In genomic region chr12:110281549-110282342, GRCh38 we compare ENCODE assay signal across 8 cellular contexts. TPM values are rescaled to one million over a fixed set of nuclear protein-coding genes. Genes with fewer than 3 reads are reported as not detected.
DNase-seq lines count a peak whose midpoint lies in the region; ATAC-seq and TF ChIP-seq lines count a peak whose summit lies in the region.

No MANE protein-coding gene starts in this region.

- no peak for TF ChIP-seq RAD21 in neural cell (conservative IDR thresholded peaks at IDR 0.05)

- peaks cover 38% of the 10 kb centered on the region for H3K36me3 Mint-ChIP-seq in activated T-helper 1 cell treated with anti-CD3 and anti-CD28 coated beads, Interleukin-12 subunit alpha, Interleukin-12 subunit beta, Interleukin-2, Interleukin-4 antibody, amounts not matched to agents 30 ng/mL and 10 ng/mL and 1 ng/mL, durations not matched to agents 14 hours and 24 hours and 36 hours (ENCODE audit: low read depth)

- no peaks in the 10 kb centered on the region for H3K27me3 Mint-ChIP-seq in activated T-helper 1 cell treated with anti-CD3 and anti-CD28 coated beads, Interleukin-12 subunit alpha, Interleukin-12 subunit beta, Interleukin-2, Interleukin-4 antibody, amounts not matched to agents 30 ng/mL and 10 ng/mL and 1 ng/mL, durations not matched to agents 14 hours and 24 hours and 36 hours (ENCODE audit: insufficient read depth)

- peak overlapping the region; percentile 75 for H3K4me3 ChIP-seq in OCI-LY1 (ENCODE audit: low read depth, low read length, poor library complexity, severe bottlenecking)
- peak overlapping the region; percentile 76 for H3K4me3 ChIP-seq in fibroblast of mammary gland (ENCODE audit: control insufficient read depth, low read depth, low read length)
- peak overlapping the region; percentile 93 for H3K4me3 ChIP-seq in neural cell (ENCODE audit: low read length)
- peak overlapping the region; percentile 85 to 97 (median 93) for H3K4me3 ChIP-seq in subcutaneous abdominal adipose tissue (ENCODE audit: low read depth in 1 of 5, low read length in 5 of 5)

- intact Hi-C loops in activated T-helper 1 cell treated with anti-CD3 and anti-CD28 coated beads, Interleukin-12 subunit alpha, Interleukin-12 subunit beta, Interleukin-2, Interleukin-4 antibody, amounts not matched to agents 30 ng/mL and 10 ng/mL and 1 ng/mL, durations not matched to agents 14 hours and 24 hours and 36 hours (cut with micrococcal nuclease) = loop anchor here (1.0 to 10.0 kb wide), 15 partner anchors 35 to 1129 kb away; partner anchors contain the start of genes ANKRD13A, C12orf76, FAM216A and GIT2

- H3K27ac ChIP-seq in OCI-LY1 (ENCODE audit: low read depth, low read length, poor library complexity, severe bottlenecking) = peak overlapping the region; percentile 33
- peak overlapping the region; percentile 87 for H3K27ac ChIP-seq in neural cell (ENCODE audit: low read length)
- peak overlapping the region; percentile 92 for H3K27ac ChIP-seq in subcutaneous abdominal adipose tissue (ENCODE audit: low read depth, low read length)

- no peaks in the 10 kb centered on the region for H3K9me3 Mint-ChIP-seq in activated T-helper 1 cell treated with anti-CD3 and anti-CD28 coated beads, Interleukin-12 subunit alpha, Interleukin-12 subunit beta, Interleukin-2, Interleukin-4 antibody, amounts not matched to agents 30 ng/mL and 10 ng/mL and 1 ng/mL, durations not matched to agents 14 hours and 24 hours and 36 hours

- H3K4me1 ChIP-seq in OCI-LY1 (ENCODE audit: insufficient read depth, low read length, severe bottlenecking) (peaks cover 51% of the 10 kb centered on the region), subcutaneous abdominal adipose tissue (ENCODE audit: control insufficient read depth in 5 of 5, insufficient read depth in 5 of 5, low read length in 5 of 5) (peaks cover 0 to 55% (median 52%) of the 10 kb centered on the region in 5 donors)

- peak overlapping the region; percentile 98 for H3K9ac ChIP-seq in OCI-LY1 (ENCODE audit: low read length)
- peak overlapping the region; percentile 94 for H3K9ac ChIP-seq in neural cell (ENCODE audit: low read length)
- peak overlapping the region; percentile 65 to 92 (median 88) for H3K9ac ChIP-seq in subcutaneous abdominal adipose tissue (ENCODE audit: low read length in 5 of 5)

- DNase-seq in AG20443 (ENCODE audit: low spot score) = peak; percentile 78
- DNase-seq in activated T-helper 1 cell treated with anti-CD3 and anti-CD28 coated beads, Interleukin-12 subunit alpha, Interleukin-12 subunit beta, Interleukin-2, Interleukin-4 antibody, amounts not matched to agents 30 ng/mL and 10 ng/mL and 1 ng/mL, durations not matched to agents 14 hours and 24 hours and 36 hours (ENCODE audit: low spot score) = peak; percentile 41
- DNase-seq in fibroblast of mammary gland (ENCODE audit: low read depth) = peak; percentile 65

- H2AFZ ChIP-seq in OCI-LY1 (ENCODE audit: low read length) = no peak overlapping the region
- H2AFZ ChIP-seq in neural cell (ENCODE audit: low read depth, low read length) = no peak overlapping the region

- TF ChIP-seq EP300 in neural cell (conservative IDR thresholded peaks at IDR 0.05; ENCODE audit: poor library complexity, severe bottlenecking) = no peak

- peak overlapping the region; percentile 76 for H3K27ac Mint-ChIP-seq in activated T-helper 1 cell treated with anti-CD3 and anti-CD28 coated beads, Interleukin-12 subunit alpha, Interleukin-12 subunit beta, Interleukin-2, Interleukin-4 antibody, amounts not matched to agents 30 ng/mL and 10 ng/mL and 1 ng/mL, durations not matched to agents 14 hours and 24 hours and 36 hours

- peaks cover 51% of the 10 kb centered on the region for H3K4me1 Mint-ChIP-seq in activated T-helper 1 cell treated with anti-CD3 and anti-CD28 coated beads, Interleukin-12 subunit alpha, Interleukin-12 subunit beta, Interleukin-2, Interleukin-4 antibody, amounts not matched to agents 30 ng/mL and 10 ng/mL and 1 ng/mL, durations not matched to agents 14 hours and 24 hours and 36 hours (ENCODE audit: low read depth)

- H3K9me3 ChIP-seq in OCI-LY1 (ENCODE audit: low read length) (no peaks in the 10 kb centered on the region), neural cell (ENCODE audit: low read length) (no peaks in the 10 kb centered on the region), subcutaneous abdominal adipose tissue (ENCODE audit: control insufficient read depth in 5 of 5, low read length in 5 of 5) (no peaks in the 10 kb centered on the region)

- peaks cover 52% of the 10 kb centered on the region for H3K79me2 ChIP-seq in OCI-LY1 (ENCODE audit: insufficient read depth, low read length)
- peaks cover 52% of the 10 kb centered on the region for H3K79me2 ChIP-seq in neural cell (replicated peaks; ENCODE audit: insufficient read depth, low read length)

- H3F3A ChIP-seq in OCI-LY1 (ENCODE audit: insufficient read depth, low read length) (no peaks in the 10 kb centered on the region), neural cell (ENCODE audit: insufficient read depth, low read length, poor library complexity, severe bottlenecking) (peaks cover 6% of the 10 kb centered on the region)

- H3K4me2 ChIP-seq in OCI-LY1 (ENCODE audit: low read length) (peak overlapping the region; percentile 82), neural cell (ENCODE audit: low read length) (peak overlapping the region; percentile 79)

- no peak for TF ChIP-seq CTCF in OCI-LY1 (IDR thresholded peaks at IDR 0.05; ENCODE audit: low read length)
- TF ChIP-seq CTCF in fibroblast of mammary gland (conservative IDR thresholded peaks at IDR 0.05; ENCODE audit: control insufficient read depth, insufficient read depth, low read depth, low read length) = no peak
- TF ChIP-seq CTCF in neural cell (IDR thresholded peaks at IDR 0.05; ENCODE audit: poor library complexity, severe bottlenecking) = no peak

- H3K27me3 ChIP-seq in OCI-LY1 (ENCODE audit: insufficient read depth, low read length) (no peaks in the 10 kb centered on the region), neural cell (ENCODE audit: insufficient read depth, low read depth, low read length) (no peaks in the 10 kb centered on the region), subcutaneous abdominal adipose tissue (ENCODE audit: control insufficient read depth in 5 of 5, insufficient read depth in 4 of 5, low read length in 5 of 5) (no peaks in the 10 kb centered on the region)

- H3K36me3 ChIP-seq in OCI-LY1 (ENCODE audit: insufficient read depth, low read length) = peaks cover 45% of the 10 kb centered on the region
- no peaks in the 10 kb centered on the region for H3K36me3 ChIP-seq in neural cell (ENCODE audit: insufficient read depth, low read length)
- no peaks in the 10 kb centered on the region for H3K36me3 ChIP-seq in subcutaneous abdominal adipose tissue (ENCODE audit: control insufficient read depth in 5 of 5, insufficient read depth in 5 of 5, low read length in 5 of 5)

- ATAC-seq in GM18870 (IDR thresholded peaks at IDR 0.05; ENCODE audit: unreplicated experiment) = peak; percentile 20
- ATAC-seq in HG03095 (IDR thresholded peaks at IDR 0.05; ENCODE audit: unreplicated experiment) = peak; percentile 34

- peak overlapping the region; percentile 90 for H3K4me3 Mint-ChIP-seq in activated T-helper 1 cell treated with anti-CD3 and anti-CD28 coated beads, Interleukin-12 subunit alpha, Interleukin-12 subunit beta, Interleukin-2, Interleukin-4 antibody, amounts not matched to agents 30 ng/mL and 10 ng/mL and 1 ng/mL, durations not matched to agents 14 hours and 24 hours and 36 hours

- H4K20me1 ChIP-seq in OCI-LY1 (ENCODE audit: insufficient read depth, low read length) (no peaks in the 10 kb centered on the region), neural cell (ENCODE audit: insufficient read depth) (no peaks in the 10 kb centered on the region)

- H3K9me2 ChIP-seq in OCI-LY1 (ENCODE audit: low read depth, low read length) = no peaks in the 10 kb centered on the region
- H3K9me2 ChIP-seq in neural cell (ENCODE audit: insufficient read depth, low read length) = no peaks in the 10 kb centered on the region

TF ChIP-seq in neural cell, 6 proteins besides CTCF, POLR2A, EP300 and RAD21:
- peak; percentile 5 for TF ChIP-seq POLR2AphosphoS5 (IDR thresholded peaks at IDR 0.05)
- TF ChIP-seq REST (IDR thresholded peaks at IDR 0.05; ENCODE audit: borderline replicate concordance) = peak; percentile 24
- TF ChIP-seq SMC3 (conservative IDR thresholded peaks at IDR 0.05; ENCODE audit: poor library complexity) = no peak
- no peak for TF ChIP-seq TAF1 (IDR thresholded peaks at IDR 0.05; ENCODE audit: low read depth)
- TF ChIP-seq EZH2 (IDR thresholded peaks at IDR 0.05; ENCODE audit: borderline replicate concordance, insufficient read depth, low read length, poor library complexity, severe bottlenecking) = no peak
- peak; percentile 40 for TF ChIP-seq MXI1 (conservative IDR thresholded peaks at IDR 0.05; ENCODE audit: poor library complexity, severe bottlenecking)
TF ChIP-seq in neural cell: peak in this region for 3.

RNA-seq across cellular contexts. Expression of gene ATP2A2, which starts 0.7 kb away (rescaled TPM):
- 208 and 211 TPM in 2 replicates for total RNA-seq in activated T-helper 1 cell treated with anti-CD3 and anti-CD28 coated beads, Interleukin-12 subunit alpha, Interleukin-12 subunit beta, Interleukin-2, Interleukin-4 antibody, amounts not matched to agents 30 ng/mL and 10 ng/mL and 1 ng/mL, durations not matched to agents 14 hours and 24 hours and 36 hours
- polyA plus RNA-seq in neural cell = 49.0 and 61.2 TPM in 2 replicates
- polyA minus RNA-seq in neural cell = 117 and 141 TPM in 2 replicates

Comparison
In these comparisons a context has a peak if more than half of its experiments do, and no peak if none do; other contexts are left out.
1. Peak in every context shown above with its lines: DNase-seq, ATAC-seq, H3K4me3 ChIP-seq and H3K27ac ChIP-seq.
2. H3K27ac ChIP-seq: peak in every context shown above with its lines; median percentile 92 in subcutaneous abdominal adipose tissue; 87 in neural cell; 33 in OCI-LY1.